ENCODE assay signal across 12 cellular contexts in genomic region chr13:76425930-76426329, GRCh38.
A peak's percentile ranks its signal among the peaks of the same experiment; 100 is the strongest.
DNase-seq lines count a peak whose midpoint lies in the region; ATAC-seq, FAIRE-seq and TF ChIP-seq lines count a peak whose summit lies in the region.
"Had no signal": no experiment of that assay in that cellular context is flagged by ENCODE, and none has a peak within 500 bp of the region (broad histone marks: within the 10 kb centered on the region; RNA-seq: fewer than 3 reads in every experiment).

No MANE protein-coding gene starts in this region.

- no peak for FAIRE-seq in bronchial epithelial cell (lab: Jason Lieb, UNC)
- FAIRE-seq: small intestine had no signal

- ATAC-seq in left lung (peak; percentile 58), GM19395 (IDR thresholded peaks at IDR 0.05; ENCODE audit: unreplicated experiment) (no peak), GM19455 (IDR thresholded peaks at IDR 0.05; ENCODE audit: unreplicated experiment) (no peak), HG03460 (IDR thresholded peaks at IDR 0.05; ENCODE audit: unreplicated experiment) (no peak)

- H3K4me3 ChIP-seq in AG04450 (ENCODE audit: low read depth, low read length) (no peak overlapping the region), bronchial epithelial cell (ENCODE audit: low read depth, low read length) (no peak overlapping the region), left lung (no peak overlapping the region)
- H3K4me3 ChIP-seq: dorsolateral prefrontal cortex had no signal

- H3K9me3 ChIP-seq in AG04450 (ENCODE audit: control insufficient read depth, insufficient read depth, low read length) (no peaks in the 10 kb centered on the region), left lung (no peaks in the 10 kb centered on the region)
- H3K9me3 ChIP-seq: SK-N-SH had no signal

- DNase-seq in AG04450 (ENCODE audit: low read depth, low spot score) = peak; percentile 78
- DNase-seq in MV-4-11 (lab: John Stamatoyannopoulos, UW) = peak; percentile 4
- DNase-seq in bronchial epithelial cell (ENCODE audit: low read depth) = peak; percentile 49
- no peak for DNase-seq in left lung
- no peak for DNase-seq in NCI-H748 treated with DMSO at 0.1 percent for 48 hours (lab: John Stamatoyannopoulos, UW)
- DNase-seq: dorsolateral prefrontal cortex, KG1, SK-N-SH, small intestine had no signal

- POLR2A ChIA-PET in AG04450 (lab: Yijun Ruan, JAX) = interaction anchor here (0.6 kb wide), 2 partner anchors 63 to 78 kb away, joined by 3 to 5 read pairs; no protein-coding TSS in a partner anchor

- H3K27me3 ChIP-seq in AG04450 (ENCODE audit: control insufficient read depth, insufficient read depth, low read length) (no peaks in the 10 kb centered on the region), bronchial epithelial cell (ENCODE audit: control insufficient read depth, insufficient read depth, low read length) (no peaks in the 10 kb centered on the region), left lung (no peaks in the 10 kb centered on the region)
- H3K27me3 ChIP-seq: dorsolateral prefrontal cortex had no signal

- H3K27ac ChIP-seq in AG04450 (ENCODE audit: low read depth, low read length) (no peak overlapping the region), left lung (no peak overlapping the region)
- H3K27ac ChIP-seq: dorsolateral prefrontal cortex had no signal

- no peaks in the 10 kb centered on the region for H3K4me1 ChIP-seq in left lung

- no peak for TF ChIP-seq CTCF in AG04450 (IDR thresholded peaks at IDR 0.05; ENCODE audit: low read depth, low read length)
- no peak for TF ChIP-seq CTCF in bronchial epithelial cell (IDR thresholded peaks at IDR 0.05; ENCODE audit: insufficient read depth, low read length, severe bottlenecking)
- TF ChIP-seq CTCF in left lung (IDR thresholded peaks at IDR 0.05) = no peak

- CTCF ChIA-PET in AG04450 (lab: Charles Lee) = interaction anchor here (0.6 to 1.2 kb wide), 4 partner anchors 15 to 731 kb away, joined by 3 to 5 read pairs (median 3); partner anchors contain the start of gene KCTD12

- H3K36me3 ChIP-seq in bronchial epithelial cell (ENCODE audit: control insufficient read depth, insufficient read depth, low read length) (no peaks in the 10 kb centered on the region), left lung (no peaks in the 10 kb centered on the region)

- intact Hi-C loops in left lung (cut with DNase I) = no loop called here

Comparison
In these comparisons a context has a peak if more than half of its experiments do, and no peak if none do; other contexts are left out.
1. DNase-seq: peak in AG04450 (single experiment), MV-4-11 (single experiment) and bronchial epithelial cell (single experiment); none in left lung (0 of 2) and NCI-H748 treated with DMSO at 0.1 percent for 48 hours (single experiment).